Comparison of ENCODE assay signal across 12 cellular contexts in genomic region chrX:46840946-46841740, GRCh38. TPM values are rescaled to one million over a fixed set of nuclear protein-coding genes. Genes with fewer than 3 reads are reported as not detected.
DNase-seq lines count a peak whose midpoint lies in the region; ATAC-seq and TF ChIP-seq lines count a peak whose summit lies in the region.
"Had no signal": no experiment of that assay in that cellular context is flagged by ENCODE, and none has a peak within 500 bp of the region (broad histone marks: within the 10 kb centered on the region; RNA-seq: fewer than 3 reads in every experiment).

No MANE protein-coding gene starts in this region.

- no peak for TF ChIP-seq CTCF in psoas muscle (IDR thresholded peaks at IDR 0.05)

- no peak overlapping the region for H3K4me3 ChIP-seq in psoas muscle
- H3K4me3 ChIP-seq: cardiac muscle cell had no signal

- no peak for ATAC-seq in HG03457 (IDR thresholded peaks at IDR 0.05; ENCODE audit: unreplicated experiment)
- ATAC-seq in psoas muscle = no peak
- no peak for ATAC-seq in stimulated activated effector memory CD8-positive, alpha-beta T cell treated with anti-CD3 and anti-CD28 coated beads, Interleukin-12 subunit alpha, Interleukin-12 subunit beta, amount 100 ng/mL, for 72 hours
- ATAC-seq: foreskin keratinocyte, PC-3 had no signal

- in situ Hi-C loops in ACHN (cut with HindIII; ENCODE audit: low pct_ligation_motif_present, low pct_unique_long_range_greater_than_20kb, low sequenced_read_pairs) = no loop called here
- in situ Hi-C loops in G401 (cut with HindIII; ENCODE audit: low sequenced_read_pairs) = no loop called here

- H3K4me1 ChIP-seq in psoas muscle = no peaks in the 10 kb centered on the region

- H3K27ac ChIP-seq in psoas muscle = no peak overlapping the region
- H3K27ac ChIP-seq: cardiac muscle cell, foreskin keratinocyte had no signal

- H3K4me3 Mint-ChIP-seq in stimulated activated effector memory CD8-positive, alpha-beta T cell treated with anti-CD3 and anti-CD28 coated beads, Interleukin-12 subunit alpha, Interleukin-12 subunit beta, amount 100 ng/mL, for 72 hours = no peak overlapping the region

- H3K9me3 ChIP-seq in psoas muscle = no peaks in the 10 kb centered on the region

- H3K4me1 Mint-ChIP-seq in stimulated activated effector memory CD8-positive, alpha-beta T cell treated with anti-CD3 and anti-CD28 coated beads, Interleukin-12 subunit alpha, Interleukin-12 subunit beta, amount 100 ng/mL, for 72 hours = peaks cover 3% of the 10 kb centered on the region

- DNase-seq in ACHN (peak; percentile 44), G401 (ENCODE audit: low spot score) (peak; percentile 60), RPMI7951 (ENCODE audit: low read depth) (peak; percentile 77), kidney tubule cell (ENCODE audit: low spot score) (peak; percentile 54), T-helper 9 cell (no peak), psoas muscle (no peak)
- DNase-seq in stimulated activated effector memory CD8-positive, alpha-beta T cell treated with anti-CD3 and anti-CD28 coated beads, Interleukin-12 subunit alpha, Interleukin-12 subunit beta, amount 100 ng/mL, for 72 hours (ENCODE audit: low spot score in 2 of 2) = no peak
- DNase-seq: activated T-cell treated with anti-CD3 and anti-CD28 coated beads, Interleukin-2, amount 50 U/mL, for 1 hour; foreskin keratinocyte had no signal

- no peaks in the 10 kb centered on the region for H3K9me3 Mint-ChIP-seq in stimulated activated effector memory CD8-positive, alpha-beta T cell treated with anti-CD3 and anti-CD28 coated beads, Interleukin-12 subunit alpha, Interleukin-12 subunit beta, amount 100 ng/mL, for 72 hours

- H3K36me3 Mint-ChIP-seq in stimulated activated effector memory CD8-positive, alpha-beta T cell treated with anti-CD3 and anti-CD28 coated beads, Interleukin-12 subunit alpha, Interleukin-12 subunit beta, amount 100 ng/mL, for 72 hours = peaks cover 5% of the 10 kb centered on the region

- H3K36me3 ChIP-seq in psoas muscle (ENCODE audit: insufficient read depth in 1 of 2, low read depth in 1 of 2) = no peaks in the 10 kb centered on the region
- H3K36me3 ChIP-seq: cardiac muscle cell had no signal

- H3K27me3 ChIP-seq in psoas muscle (ENCODE audit: insufficient read depth in 3 of 3, low read length in 2 of 3) = no peaks in the 10 kb centered on the region
- H3K27me3 ChIP-seq: cardiac muscle cell, foreskin keratinocyte had no signal

- 31 to 37% (median 31%) methylated on average over 2 of the region's 2 CpGs for WGBS in psoas muscle, 3 donors

- intact Hi-C loops in psoas muscle (cut with DNase I) = no loop called here

- H3K27ac Mint-ChIP-seq in stimulated activated effector memory CD8-positive, alpha-beta T cell treated with anti-CD3 and anti-CD28 coated beads, Interleukin-12 subunit alpha, Interleukin-12 subunit beta, amount 100 ng/mL, for 72 hours = no peak overlapping the region

RNA-seq across cellular contexts. Expression of gene RP2, which starts 4.3 kb away (rescaled TPM):
- 6.2 and 6.3 TPM in 2 replicates for total RNA-seq in G401 (2014; rRNA removed; shearing (Covaris generic))
- total RNA-seq in RPMI7951 (2014; rRNA removed; shearing (Covaris generic)) = 48.4 and 53.9 TPM in 2 replicates
- 1 to 10 TPM; 1.6 to 2.4 (median 2.1) TPM for total RNA-seq in psoas muscle
- 1 to 10 TPM; 1.5 to 2.7 (median 1.7) TPM for polyA plus RNA-seq in psoas muscle

Comparison
In these comparisons a context has a peak if more than half of its experiments do, and no peak if none do; other contexts are left out.
1. DNase-seq: peak in ACHN (single experiment), G401 (single experiment), RPMI7951 (single experiment) and kidney tubule cell (single experiment); none in T-helper 9 cell (single experiment), psoas muscle (0 of 2) and stimulated activated effector memory CD8-positive, alpha-beta T cell treated with anti-CD3 and anti-CD28 coated beads, Interleukin-12 subunit alpha, Interleukin-12 subunit beta, amount 100 ng/mL, for 72 hours (0 of 2).